ENCODE assay signal across 11 cellular contexts in genomic region chr22:39234867-39235687, GRCh38. TPM values are rescaled to one million over a fixed set of nuclear protein-coding genes. Genes with fewer than 3 reads are reported as not detected.
DNase-seq lines count a peak whose midpoint lies in the region; ATAC-seq, FAIRE-seq and TF ChIP-seq lines count a peak whose summit lies in the region.
"Had no signal": no experiment of that assay in that cellular context is flagged by ENCODE, and none has a peak within 500 bp of the region (broad histone marks: within the 10 kb centered on the region; RNA-seq: fewer than 3 reads in every experiment).

No MANE protein-coding gene starts in this region.

- peak overlapping the region; percentile 33 to 71 for H3K4me3 Mint-ChIP-seq in stimulated activated naive CD8-positive, alpha-beta T cell treated with anti-CD3 and anti-CD28 coated beads, Interleukin-15, amount 100 ng/mL, for 72 hours
- peak overlapping the region; percentile 47 for H3K4me3 Mint-ChIP-seq in endothelial cell (ENCODE audit: unreplicated experiment)
- H3K4me3 Mint-ChIP-seq in mesothelial cell of epicardium: no peak overlapping the region
- H3K4me3 Mint-ChIP-seq in CD4-positive, alpha-beta memory T cell: peak overlapping the region in 4 of 8 donors; percentile 21 to 56 (median 40)

- H3K4me1 Mint-ChIP-seq in stimulated activated naive CD8-positive, alpha-beta T cell treated with anti-CD3 and anti-CD28 coated beads, Interleukin-15, amount 100 ng/mL, for 72 hours: peaks cover 82% of the 10 kb centered on the region
- H3K4me1 Mint-ChIP-seq in endothelial cell (ENCODE audit: unreplicated experiment): peaks cover 52% of the 10 kb centered on the region
- H3K4me1 Mint-ChIP-seq in mesothelial cell of epicardium: peaks cover 55% of the 10 kb centered on the region
- H3K4me1 Mint-ChIP-seq in CD4-positive, alpha-beta memory T cell: peaks cover 22 to 59% (median 40%) of the 10 kb centered on the region in 4 donors

- POLR2A ChIA-PET in CD4-positive, alpha-beta memory T cell (lab: Charles Lee; ENCODE audit: partially characterized antibody): interaction anchor here (0.8 to 2.5 kb wide), 6 partner anchors 9 to 84 kb away, joined by 3 to 12 read pairs (median 6); partner anchors contain the start of genes PDGFB and RPL3

- TF ChIP-seq CTCF in endothelial cell (IDR thresholded peaks at IDR 0.05; ENCODE audit: unreplicated experiment): no peak
- no peak for TF ChIP-seq CTCF in mesothelial cell of epicardium (IDR thresholded peaks at IDR 0.05; ENCODE audit: unreplicated experiment)

- no peaks in the 10 kb centered on the region for H3K9me3 Mint-ChIP-seq in stimulated activated naive CD8-positive, alpha-beta T cell treated with anti-CD3 and anti-CD28 coated beads, Interleukin-15, amount 100 ng/mL, for 72 hours
- H3K9me3 Mint-ChIP-seq in endothelial cell (ENCODE audit: unreplicated experiment) (no peaks in the 10 kb centered on the region), mesothelial cell of epicardium (no peaks in the 10 kb centered on the region)
- no peaks in the 10 kb centered on the region for H3K9me3 Mint-ChIP-seq in CD4-positive, alpha-beta memory T cell
- H3K9me3 Mint-ChIP-seq: nephron had no signal

- no peak overlapping the region for H3K27ac ChIP-seq in CD4-positive, alpha-beta memory T cell (ENCODE audit: low read depth, low read length)
- H3K27ac ChIP-seq in effector memory CD4-positive, alpha-beta T cell (ENCODE audit: insufficient read depth, low read length, poor library complexity, severe bottlenecking): no peak overlapping the region

- H3K27me3 ChIP-seq in CD4-positive, alpha-beta memory T cell (ENCODE audit: insufficient read depth, low read length): no peaks in the 10 kb centered on the region
- H3K27me3 ChIP-seq in effector memory CD4-positive, alpha-beta T cell (replicated peaks; ENCODE audit: control insufficient read depth, insufficient read depth, low read length, poor library complexity, severe bottlenecking): peaks cover 5% of the 10 kb centered on the region

- no peaks in the 10 kb centered on the region for H3K9me3 ChIP-seq in CD4-positive, alpha-beta memory T cell (ENCODE audit: control insufficient read depth in 1 of 2, low read length in 2 of 2)
- H3K9me3 ChIP-seq in effector memory CD4-positive, alpha-beta T cell (ENCODE audit: control insufficient read depth, low read length): no peaks in the 10 kb centered on the region

- FAIRE-seq in RCC 7860 (lab: Jason Lieb, UNC) (no peak), urothelium cell line (lab: Jason Lieb, UNC) (no peak)

- intact Hi-C loops in CD4-positive, alpha-beta memory T cell (cut with micrococcal nuclease): no loop called here

- CTCF ChIA-PET in CD4-positive, alpha-beta memory T cell (lab: Charles Lee; ENCODE audit: partially characterized antibody): interaction anchor here (1.0 to 2.1 kb wide), 4 partner anchors 18 to 81 kb away, joined by 3 to 5 read pairs (median 4); no protein-coding TSS in a partner anchor

- peaks cover 16% of the 10 kb centered on the region for H3K36me3 ChIP-seq in CD4-positive, alpha-beta memory T cell (ENCODE audit: insufficient read depth, low read length)
- H3K36me3 ChIP-seq in effector memory CD4-positive, alpha-beta T cell (ENCODE audit: control insufficient read depth, insufficient read depth, low read length): peaks cover 8% of the 10 kb centered on the region

- H3K36me3 Mint-ChIP-seq in endothelial cell (ENCODE audit: low read depth, unreplicated experiment) (peaks cover 20% of the 10 kb centered on the region), mesothelial cell of epicardium (peaks cover 2% of the 10 kb centered on the region)
- peaks cover 12 to 26% of the 10 kb centered on the region in 2 donors for H3K36me3 Mint-ChIP-seq in CD4-positive, alpha-beta memory T cell

- no peak for ATAC-seq in stimulated activated naive CD8-positive, alpha-beta T cell treated with anti-CD3 and anti-CD28 coated beads, Interleukin-15, amount 100 ng/mL, for 72 hours
- ATAC-seq in stimulated activated naive CD8-positive, alpha-beta T cell treated with anti-CD3 and anti-CD28 coated beads, Interleukin-15, Interleukin-2, amounts not matched to agents 100 U/mL and 50 U/mL, for 24 hours: no peak

- H3K4me1 ChIP-seq in CD4-positive, alpha-beta memory T cell (ENCODE audit: insufficient read depth, low read length): peaks cover 55% of the 10 kb centered on the region
- H3K4me1 ChIP-seq in effector memory CD4-positive, alpha-beta T cell (ENCODE audit: control insufficient read depth, insufficient read depth, low read length, poor library complexity, severe bottlenecking): peaks cover 47% of the 10 kb centered on the region

- peaks cover 86% of the 10 kb centered on the region for H3K27me3 Mint-ChIP-seq in stimulated activated naive CD8-positive, alpha-beta T cell treated with anti-CD3 and anti-CD28 coated beads, Interleukin-15, amount 100 ng/mL, for 72 hours
- H3K27me3 Mint-ChIP-seq in endothelial cell (ENCODE audit: unreplicated experiment): peaks cover 34% of the 10 kb centered on the region
- no peaks in the 10 kb centered on the region for H3K27me3 Mint-ChIP-seq in mesothelial cell of epicardium (ENCODE audit: low read depth)
- peaks cover 2 to 11% of the 10 kb centered on the region in 2 donors for H3K27me3 Mint-ChIP-seq in CD4-positive, alpha-beta memory T cell

- no peak for DNase-seq in stimulated activated naive CD8-positive, alpha-beta T cell treated with anti-CD3 and anti-CD28 coated beads, Interleukin-15, amount 100 ng/mL, for 72 hours
- DNase-seq in stimulated activated naive CD8-positive, alpha-beta T cell treated with anti-CD3 and anti-CD28 coated beads, Interleukin-15, Interleukin-2, amounts not matched to agents 100 U/mL and 50 U/mL, for 24 hours: no peak
- DNase-seq in endothelial cell (ENCODE audit: low spot score) (no peak), mesothelial cell of epicardium (ENCODE audit: low spot score in 2 of 2, unreplicated experiment in 2 of 2) (no peak), RCC 7860 (ENCODE audit: low spot score) (no peak), urothelium cell line (ENCODE audit: low spot score) (no peak)
- DNase-seq in CD4-positive, alpha-beta memory T cell: no peak
- DNase-seq in effector memory CD4-positive, alpha-beta T cell: no peak
- DNase-seq: activated CD8-positive, alpha-beta memory T cell treated with anti-CD3 and anti-CD28 coated beads for 24 hours; SHP77 treated with DMSO at 0.1 percent for 48 hours had no signal

- no peak overlapping the region for H3K4me3 ChIP-seq in CD4-positive, alpha-beta memory T cell (ENCODE audit: low read length in 2 of 2)
- no peak overlapping the region for H3K4me3 ChIP-seq in effector memory CD4-positive, alpha-beta T cell (ENCODE audit: insufficient read depth, low read depth, low read length, poor library complexity, severe bottlenecking)

- H3K27ac Mint-ChIP-seq in stimulated activated naive CD8-positive, alpha-beta T cell treated with anti-CD3 and anti-CD28 coated beads, Interleukin-15, amount 100 ng/mL, for 72 hours: no peak overlapping the region
- H3K27ac Mint-ChIP-seq in endothelial cell (ENCODE audit: unreplicated experiment) (peak overlapping the region; percentile 96), mesothelial cell of epicardium (peak overlapping the region; percentile 89)
- H3K27ac Mint-ChIP-seq in CD4-positive, alpha-beta memory T cell: peak overlapping the region in 1 of 7 donors; percentile 59

RNA-seq across cellular contexts. Expression of gene PDGFB, which starts 9.7 kb away (rescaled TPM):
- total RNA-seq in endothelial cell (ENCODE audit: unreplicated experiment): 53.4 TPM
- 14.2 to 15.2 TPM (median 14.7 TPM) in 3 replicates for total RNA-seq in mesothelial cell of epicardium
- 10 to 100 TPM; 15.7 to 16.9 TPM for total RNA-seq in CD4-positive, alpha-beta memory T cell
- polyA plus RNA-seq in CD4-positive, alpha-beta memory T cell: 10 to 100 TPM in 1 of 2 donors, 1 to 10 TPM in 1; 6.8 to 11.4 TPM

Comparison
In these comparisons a context has a peak if more than half of its experiments do, and no peak if none do; other contexts are left out.
1. H3K27ac Mint-ChIP-seq: peak in endothelial cell (single experiment) and mesothelial cell of epicardium (single experiment); none in stimulated activated naive CD8-positive, alpha-beta T cell treated with anti-CD3 and anti-CD28 coated beads, Interleukin-15, amount 100 ng/mL, for 72 hours (0 of 2).